In genomic region chr4:150021483-150021882, GRCh38 we compare ENCODE assay signal across 8 cellular contexts.
"Had no signal": no experiment of that assay in that cellular context is flagged by ENCODE, and none has a peak within 500 bp of the region (broad histone marks: within the 10 kb centered on the region; RNA-seq: fewer than 3 reads in every experiment).

No MANE protein-coding gene starts in this region.

- H3K4me1 ChIP-seq: HAP-1 had no signal

- H3K4me3 ChIP-seq: GM23248, HAP-1 had no signal

- DNase-seq: GM23248, GOT3, H7, HFFc6, KBM-7 had no signal

- H3K27ac ChIP-seq: GM23248, HL-60 had no signal

- ATAC-seq: HCT116 had no signal

- H3K36me3 ChIP-seq: HAP-1 had no signal

- H3K9ac ChIP-seq: GM23248 had no signal

- H2AFZ ChIP-seq: GM23248 had no signal

- H3K9me3 ChIP-seq: HAP-1 had no signal
